26 cellular contexts compared by ENCODE assay signal in the genomic region with DNA sequence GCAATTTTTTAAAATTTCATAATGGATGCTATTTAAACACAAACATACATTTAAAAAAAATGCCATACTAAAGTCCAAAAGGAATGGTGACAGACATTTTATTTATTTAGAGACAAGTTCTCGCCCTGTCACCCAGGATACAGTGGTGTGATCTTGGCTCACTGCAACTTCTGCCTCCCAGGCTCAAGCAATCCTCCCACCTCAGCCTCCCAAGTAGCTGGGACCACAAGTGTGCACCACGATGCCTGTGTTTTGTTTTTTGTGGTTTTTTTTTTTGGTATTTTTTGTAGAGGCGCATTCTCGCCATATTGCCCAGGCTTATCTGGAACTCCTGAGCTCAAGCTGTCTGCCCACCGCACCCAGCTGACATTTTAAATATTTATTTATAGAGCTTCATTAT.
"Had no signal": no experiment of that assay in that cellular context is flagged by ENCODE, and none has a peak within 500 bp of the region (broad histone marks: within the 10 kb centered on the region; RNA-seq: fewer than 3 reads in every experiment).

No MANE protein-coding gene starts in this region.

- H3K4me1 Mint-ChIP-seq: naive B cell; nephron progenitor cell; stimulated activated memory B cell treated with anti-CD40 and anti-IgM and Interleukin-4, amounts not matched to agents 10 μg/mL and 1 μg/mL and 100 μg/mL, for 72 hours had no signal

- H3K27ac Mint-ChIP-seq: naive B cell; natural killer cell; nephron progenitor cell; neural progenitor cell; progenitor cell of endocrine pancreas; stimulated activated memory B cell treated with anti-CD40 and anti-IgM and Interleukin-4, amounts not matched to agents 10 μg/mL and 1 μg/mL and 100 μg/mL, for 72 hours; stimulated activated naive CD8-positive, alpha-beta T cell treated with anti-CD3 and anti-CD28 coated beads, Interleukin-15, amount 100 ng/mL, for 72 hours; type B pancreatic cell had no signal

- H3K9me3 Mint-ChIP-seq: naive B cell; natural killer cell; neural progenitor cell; stimulated activated naive CD8-positive, alpha-beta T cell treated with anti-CD3 and anti-CD28 coated beads, Interleukin-15, amount 100 ng/mL, for 72 hours; type B pancreatic cell had no signal

- H3K9me3 ChIP-seq: left lung, lower lobe of right lung, neutrophil, right atrium auricular region, right lobe of liver, tibial nerve, uterus had no signal

- ATAC-seq: left colon; left lung; lower lobe of right lung; natural killer cell; right lobe of liver; stimulated activated memory B cell treated with anti-CD40 and anti-IgM and Interleukin-4, amounts not matched to agents 10 μg/mL and 1 μg/mL and 100 μg/mL, for 72 hours; stimulated activated naive CD8-positive, alpha-beta T cell treated with anti-CD3 and anti-CD28 coated beads, Interleukin-15, amount 100 ng/mL, for 72 hours had no signal

- H3K27me3 Mint-ChIP-seq: naive B cell; progenitor cell of endocrine pancreas; stimulated activated memory B cell treated with anti-CD40 and anti-IgM and Interleukin-4, amounts not matched to agents 10 μg/mL and 1 μg/mL and 100 μg/mL, for 72 hours; stimulated activated naive CD8-positive, alpha-beta T cell treated with anti-CD3 and anti-CD28 coated beads, Interleukin-15, amount 100 ng/mL, for 72 hours; type B pancreatic cell had no signal

- H3K36me3 Mint-ChIP-seq: natural killer cell, neural progenitor cell, type B pancreatic cell had no signal

- DNase-seq: kidney; left colon; left lung; lower lobe of right lung; mammary epithelial cell; mesenchymal stem cell; naive B cell; natural killer cell; nephron progenitor cell; occipital lobe; right lobe of liver; stimulated activated CD4-positive, alpha-beta T cell treated with anti-CD3 and anti-CD28 coated beads, Interleukin-1b, Interleukin-23, amount 100 ng/mL, for 48 hours; stimulated activated CD4-positive, alpha-beta T cell treated with anti-CD3 and anti-CD28 coated beads, Interleukin-2, amount 100 ng/mL, for 48 hours; stimulated activated CD4-positive, alpha-beta T cell treated with anti-CD3 and anti-CD28 coated beads, Interleukin-4, amount 100 ng/mL, for 4 hours; stimulated activated CD8-positive, alpha-beta memory T cell treated with anti-CD3 and anti-CD28 coated beads, Interleukin-4, amount 100 ng/mL, for 48 hours; stimulated activated naive CD4-positive, alpha-beta T cell treated with Interleukin-2 at 50 U/mL for 16 hours; stimulated activated naive CD8-positive, alpha-beta T cell treated with anti-CD3 and anti-CD28 coated beads, Interleukin-15, amount 100 ng/mL, for 72 hours; substantia nigra; uterus had no signal

- H3K4me3 Mint-ChIP-seq: naive B cell; nephron progenitor cell; neural progenitor cell; stimulated activated memory B cell treated with anti-CD40 and anti-IgM and Interleukin-4, amounts not matched to agents 10 μg/mL and 1 μg/mL and 100 μg/mL, for 72 hours; stimulated activated naive CD8-positive, alpha-beta T cell treated with anti-CD3 and anti-CD28 coated beads, Interleukin-15, amount 100 ng/mL, for 72 hours; type B pancreatic cell had no signal
